In genomic region chr1:155973723-155974122, GRCh38 we compare ENCODE assay signal across 12 cellular contexts. TPM values are rescaled to one million over a fixed set of nuclear protein-coding genes. Genes with fewer than 3 reads are reported as not detected.
DNase-seq lines count a peak whose midpoint lies in the region; ATAC-seq and TF ChIP-seq lines count a peak whose summit lies in the region.
"Had no signal": no experiment of that assay in that cellular context is flagged by ENCODE, and none has a peak within 500 bp of the region (broad histone marks: within the 10 kb centered on the region; RNA-seq: fewer than 3 reads in every experiment).

No MANE protein-coding gene starts in this region.

- H3K4me3 ChIP-seq in left ventricle myocardium inferior (peak overlapping the region; percentile 77), breast epithelium (peak overlapping the region in 1 of 3 donors; percentile 98), vagina (no peak overlapping the region)
- H3K4me3 ChIP-seq: testis had no signal

- no peak for ATAC-seq in Right ventricle myocardium inferior
- no peak for ATAC-seq in natural killer cell
- no peak for ATAC-seq in GM21390 (IDR thresholded peaks at IDR 0.05; ENCODE audit: unreplicated experiment)
- ATAC-seq in HG02588 (IDR thresholded peaks at IDR 0.05; ENCODE audit: unreplicated experiment) = no peak
- ATAC-seq: HCT116 had no signal

- H3K9me3 ChIP-seq in left ventricle myocardium inferior (replicated peaks) (no peaks in the 10 kb centered on the region), breast epithelium (no peaks in the 10 kb centered on the region), vagina (no peaks in the 10 kb centered on the region)
- H3K9me3 ChIP-seq: testis had no signal

- no peaks in the 10 kb centered on the region for H3K27me3 ChIP-seq in left ventricle myocardium inferior (ENCODE audit: low read depth)
- H3K27me3 ChIP-seq in breast epithelium = no peaks in the 10 kb centered on the region
- no peaks in the 10 kb centered on the region for H3K27me3 ChIP-seq in vagina
- H3K27me3 ChIP-seq: testis had no signal

- DNase-seq in left ventricle myocardium inferior (no peak), Right ventricle myocardium inferior (ENCODE audit: missing footprints) (no peak), breast epithelium (ENCODE audit: low spot score in 2 of 2) (no peak), natural killer cell (no peak), vagina (ENCODE audit: extremely low spot score in 2 of 2) (no peak), HuH-7.5 (ENCODE audit: low spot score) (no peak)
- DNase-seq: NK-92 treated with Interleukin-12 subunit alpha and Interleukin-12 subunit beta, amount 100 ng/mL, for 24 hours; stimulated activated CD4-positive, alpha-beta T cell treated with anti-CD3 and anti-CD28 coated beads, Interleukin-1b, Interleukin-23, amount 100 ng/mL, for 48 hours; testis had no signal

- peaks cover 13% of the 10 kb centered on the region for H3K36me3 ChIP-seq in left ventricle myocardium inferior
- H3K36me3 ChIP-seq in breast epithelium = no peaks in the 10 kb centered on the region
- peaks cover 0 to 5% of the 10 kb centered on the region in 2 donors for H3K36me3 ChIP-seq in vagina

- no peaks in the 10 kb centered on the region for H3K9me3 Mint-ChIP-seq in natural killer cell

- H3K27ac Mint-ChIP-seq in natural killer cell = peak overlapping the region; percentile 90 to 94

- TF ChIP-seq POLR2A in breast epithelium (IDR thresholded peaks at IDR 0.05) (no peak), vagina (IDR thresholded peaks at IDR 0.05) (no peak)

- H3K4me3 Mint-ChIP-seq in natural killer cell = peak overlapping the region; percentile 92

- intact Hi-C loops in left ventricle myocardium inferior (cut with micrococcal nuclease) = no loop called here
- intact Hi-C loops in Right ventricle myocardium inferior (cut with DNase I) = no loop called here
- intact Hi-C loops in breast epithelium (cut with DNase I; ENCODE audit: low total_unique reads) = no loop called here
- intact Hi-C loops in natural killer cell (cut with micrococcal nuclease) = no loop called here
- intact Hi-C loops in vagina (cut with DNase I) = no loop called here

- H3K36me3 Mint-ChIP-seq in natural killer cell = no peaks in the 10 kb centered on the region

- H3K4me1 Mint-ChIP-seq in natural killer cell = peaks cover 88 to 91% of the 10 kb centered on the region in 2 donors

- no peaks in the 10 kb centered on the region for H3K27me3 Mint-ChIP-seq in natural killer cell (ENCODE audit: low read depth in 2 of 2)

- H3K27ac ChIP-seq in left ventricle myocardium inferior (replicated peaks) (peak overlapping the region; percentile 99), breast epithelium (peak overlapping the region; percentile 96 to 99), vagina (peak overlapping the region; percentile 95)
- H3K27ac ChIP-seq: testis had no signal

- H3K4me1 ChIP-seq in left ventricle myocardium inferior = peaks cover 99% of the 10 kb centered on the region
- H3K4me1 ChIP-seq in breast epithelium = peaks cover 12 to 33% of the 10 kb centered on the region in 2 donors
- H3K4me1 ChIP-seq in vagina = peaks cover 89% of the 10 kb centered on the region

- no peak for TF ChIP-seq CTCF in left ventricle myocardium inferior (IDR thresholded peaks at IDR 0.05; ENCODE audit: borderline replicate concordance)
- no peak for TF ChIP-seq CTCF in breast epithelium (IDR thresholded peaks at IDR 0.05)
- TF ChIP-seq CTCF in natural killer cell (IDR thresholded peaks at IDR 0.05) = no peak
- TF ChIP-seq CTCF in vagina (IDR thresholded peaks at IDR 0.05) = no peak

RNA-seq across cellular contexts. Expression of gene ARHGEF2, which starts 4.6 kb away (rescaled TPM):
- total RNA-seq in left ventricle myocardium inferior (69.3 TPM), Right ventricle myocardium inferior (61.8 TPM), breast epithelium (10 to 100 TPM; 81.8 to 93.7 (median 90.4) TPM), natural killer cell (100 to 1,000 TPM; 143 to 200 (median 147) TPM), vagina (76.4 TPM)

RNA-seq across cellular contexts. Expression of gene RXFP4, which starts 32.3 kb away (rescaled TPM):
- total RNA-seq in left ventricle myocardium inferior (not detected), Right ventricle myocardium inferior (not detected), breast epithelium (not detected), natural killer cell (not detected), vagina (not detected)

RNA-seq across cellular contexts. Expression of gene KHDC4, which starts 39.5 kb away (rescaled TPM):
- 21.2 TPM for total RNA-seq in left ventricle myocardium inferior
- 22.0 TPM for total RNA-seq in Right ventricle myocardium inferior
- 10 to 100 TPM; 52.0 to 81.5 (median 64.2) TPM for total RNA-seq in breast epithelium
- total RNA-seq in natural killer cell = 100 to 1,000 TPM in 1 of 3 donors, 10 to 100 TPM in 2; 61.9 to 101 (median 85.9) TPM
- 47.6 TPM for total RNA-seq in vagina

RNA-seq across cellular contexts. Expression of gene SSR2, which starts 47.0 kb away (rescaled TPM):
- total RNA-seq in left ventricle myocardium inferior = 77.6 TPM
- 79.9 TPM for total RNA-seq in Right ventricle myocardium inferior
- total RNA-seq in breast epithelium = 100 to 1,000 TPM; 305 to 407 (median 370) TPM
- 100 to 1,000 TPM; 209 to 215 (median 211) TPM for total RNA-seq in natural killer cell
- 187 TPM for total RNA-seq in vagina
